ENCODE assay signal across 11 cellular contexts in genomic region chrX:154039577-154039976, GRCh38. TPM values are rescaled to one million over a fixed set of nuclear protein-coding genes. Genes with fewer than 3 reads are reported as not detected.
DNase-seq lines count a peak whose midpoint lies in the region; ATAC-seq and TF ChIP-seq lines count a peak whose summit lies in the region.
"Had no signal": no experiment of that assay in that cellular context is flagged by ENCODE, and none has a peak within 500 bp of the region (broad histone marks: within the 10 kb centered on the region; RNA-seq: fewer than 3 reads in every experiment).

No MANE protein-coding gene starts in this region.

- no peaks in the 10 kb centered on the region for H3K9me3 Mint-ChIP-seq in activated naive CD4-positive, alpha-beta T cell treated with anti-CD3 and anti-CD28 coated beads, Interleukin-2, amount 10 ng/mL, durations not matched to agents 7 days and 5 days
- no peaks in the 10 kb centered on the region for H3K9me3 Mint-ChIP-seq in activated naive CD4-positive, alpha-beta T cell treated with anti-CD3 and anti-CD28 coated beads, Interleukin-2, amount 50 U/mL, for 72 hours
- no peaks in the 10 kb centered on the region for H3K9me3 Mint-ChIP-seq in activated naive CD8-positive, alpha-beta T cell treated with anti-CD3 and anti-CD28 coated beads for 36 hours
- no peaks in the 10 kb centered on the region for H3K9me3 Mint-ChIP-seq in natural killer cell

- ATAC-seq in activated naive CD4-positive, alpha-beta T cell treated with anti-CD3 and anti-CD28 coated beads, Interleukin-2, amount 50 U/mL, for 72 hours = no peak
- no peak for ATAC-seq in natural killer cell
- ATAC-seq in GM18870 (IDR thresholded peaks at IDR 0.05; ENCODE audit: unreplicated experiment) = no peak

- no peak overlapping the region for H3K4me3 Mint-ChIP-seq in activated naive CD4-positive, alpha-beta T cell treated with anti-CD3 and anti-CD28 coated beads, Interleukin-2, amount 10 ng/mL, durations not matched to agents 7 days and 5 days
- H3K4me3 Mint-ChIP-seq in activated naive CD8-positive, alpha-beta T cell treated with anti-CD3 and anti-CD28 coated beads for 36 hours = no peak overlapping the region
- H3K4me3 Mint-ChIP-seq in natural killer cell = no peak overlapping the region

- in situ Hi-C loops in transverse colon (cut with MboI; ENCODE audit: low pct_ligation_motif_present in 1 of 4, low pct_unique_long_range_greater_than_20kb in 1 of 4, low sequenced_read_pairs in 3 of 4) = no loop called here

- CTCF ChIA-PET in activated naive CD4-positive, alpha-beta T cell treated with anti-CD3 and anti-CD28 coated beads, Interleukin-2, amount 10 ng/mL, durations not matched to agents 7 days and 5 days (lab: Charles Lee) = interaction anchor here (0.6 to 1.4 kb wide), 2 partner anchors 13 to 115 kb away, joined by 3 to 4 read pairs; no protein-coding TSS in a partner anchor

- no peak overlapping the region for H3K4me3 ChIP-seq in transverse colon

- H3K36me3 Mint-ChIP-seq in activated naive CD4-positive, alpha-beta T cell treated with anti-CD3 and anti-CD28 coated beads, Interleukin-2, amount 10 ng/mL, durations not matched to agents 7 days and 5 days = peaks cover 28% of the 10 kb centered on the region
- H3K36me3 Mint-ChIP-seq in activated naive CD4-positive, alpha-beta T cell treated with anti-CD3 and anti-CD28 coated beads, Interleukin-2, amount 50 U/mL, for 72 hours = no peaks in the 10 kb centered on the region
- H3K36me3 Mint-ChIP-seq in activated naive CD8-positive, alpha-beta T cell treated with anti-CD3 and anti-CD28 coated beads for 36 hours = peaks cover 12% of the 10 kb centered on the region
- no peaks in the 10 kb centered on the region for H3K36me3 Mint-ChIP-seq in natural killer cell

- peaks cover 25% of the 10 kb centered on the region for H3K4me1 Mint-ChIP-seq in activated naive CD4-positive, alpha-beta T cell treated with anti-CD3 and anti-CD28 coated beads, Interleukin-2, amount 10 ng/mL, durations not matched to agents 7 days and 5 days
- peaks cover 34% of the 10 kb centered on the region for H3K4me1 Mint-ChIP-seq in activated naive CD8-positive, alpha-beta T cell treated with anti-CD3 and anti-CD28 coated beads for 36 hours
- peaks cover 21 to 23% of the 10 kb centered on the region in 2 donors for H3K4me1 Mint-ChIP-seq in natural killer cell

- peaks cover 0 to 24% (median 7%) of the 10 kb centered on the region in 4 donors for H3K4me1 ChIP-seq in transverse colon

- H3K27me3 ChIP-seq in transverse colon = no peaks in the 10 kb centered on the region

- H3K27me3 Mint-ChIP-seq in activated naive CD4-positive, alpha-beta T cell treated with anti-CD3 and anti-CD28 coated beads, Interleukin-2, amount 10 ng/mL, durations not matched to agents 7 days and 5 days = no peaks in the 10 kb centered on the region
- no peaks in the 10 kb centered on the region for H3K27me3 Mint-ChIP-seq in activated naive CD8-positive, alpha-beta T cell treated with anti-CD3 and anti-CD28 coated beads for 36 hours
- peaks cover 0 to 7% of the 10 kb centered on the region in 2 donors for H3K27me3 Mint-ChIP-seq in natural killer cell (ENCODE audit: low read depth in 2 of 2)

- H3K27ac Mint-ChIP-seq in activated naive CD4-positive, alpha-beta T cell treated with anti-CD3 and anti-CD28 coated beads, Interleukin-2, amount 10 ng/mL, durations not matched to agents 7 days and 5 days = peak overlapping the region; percentile 58
- H3K27ac Mint-ChIP-seq in activated naive CD4-positive, alpha-beta T cell treated with anti-CD3 and anti-CD28 coated beads, Interleukin-2, amount 50 U/mL, for 72 hours = peak overlapping the region in 1 of 2 donors; percentile 79
- H3K27ac Mint-ChIP-seq in activated naive CD8-positive, alpha-beta T cell treated with anti-CD3 and anti-CD28 coated beads for 36 hours = peak overlapping the region; percentile 80
- H3K27ac Mint-ChIP-seq in natural killer cell = peak overlapping the region; percentile 50 to 79

- no peak for DNase-seq in activated naive CD4-positive, alpha-beta T cell treated with anti-CD3 and anti-CD28 coated beads, Interleukin-2, amount 10 ng/mL, durations not matched to agents 7 days and 5 days
- DNase-seq in activated naive CD4-positive, alpha-beta T cell treated with anti-CD3 and anti-CD28 coated beads, Interleukin-2, amount 50 U/mL, for 72 hours (ENCODE audit: low spot score in 2 of 2) = no peak
- no peak for DNase-seq in activated naive CD8-positive, alpha-beta T cell treated with anti-CD3 and anti-CD28 coated beads for 36 hours
- no peak for DNase-seq in natural killer cell
- no peak for DNase-seq in transverse colon
- no peak for DNase-seq in GM20000 (ENCODE audit: low spot score)
- DNase-seq in T-helper 9 cell = no peak
- DNase-seq: mesendoderm, NCI-H2081, NCI-H524 treated with DMSO at 0.1 percent for 48 hours had no signal

- intact Hi-C loops in natural killer cell (cut with micrococcal nuclease) = no loop called here
- intact Hi-C loops in transverse colon (cut with DNase I; ENCODE audit: low total_unique reads) = no loop called here

- H3K9me3 ChIP-seq in transverse colon = no peaks in the 10 kb centered on the region

- peak overlapping the region; percentile 46 to 59 (median 51) for H3K27ac ChIP-seq in transverse colon

- no peaks in the 10 kb centered on the region for H3K36me3 ChIP-seq in transverse colon

- TF ChIP-seq CTCF in natural killer cell (IDR thresholded peaks at IDR 0.05) = no peak
- TF ChIP-seq CTCF in transverse colon (IDR thresholded peaks at IDR 0.05) = no peak
- no peak for TF ChIP-seq CTCF in GM20000 (IDR thresholded peaks at IDR 0.05; ENCODE audit: extremely low read depth, missing control alignments)

- 88% methylated on average over 11 of the region's 11 CpGs; no CpG with 5 or more reads in 1 of the 2 donors for WGBS in transverse colon (ENCODE audit: low coverage in 1 of 2), 2 donors

- no peak for TF ChIP-seq EP300 in transverse colon (IDR thresholded peaks at IDR 0.05; ENCODE audit: low read depth)

- TF ChIP-seq POLR2A in transverse colon (IDR thresholded peaks at IDR 0.05) = no peak

RNA-seq across cellular contexts. Expression of gene IRAK1, which starts 19.9 kb away (rescaled TPM):
- 100 to 1,000 TPM; 104 to 123 TPM for total RNA-seq in activated naive CD4-positive, alpha-beta T cell treated with anti-CD3 and anti-CD28 coated beads, Interleukin-2, amount 50 U/mL, for 72 hours
- 100 to 1,000 TPM; 155 to 159 TPM for total RNA-seq in activated naive CD8-positive, alpha-beta T cell treated with anti-CD3 and anti-CD28 coated beads for 36 hours
- total RNA-seq in natural killer cell (100 to 1,000 TPM in 2 of 3 donors, 10 to 100 TPM in 1; 87.5 to 114 (median 107) TPM), transverse colon (100 to 1,000 TPM in 2 of 4 donors, 10 to 100 TPM in 2; 64.1 to 155 (median 107) TPM)

RNA-seq across cellular contexts. Expression of gene MECP2, which starts 57.9 kb away (rescaled TPM):
- 10 to 100 TPM; 61.0 to 84.9 TPM for total RNA-seq in activated naive CD4-positive, alpha-beta T cell treated with anti-CD3 and anti-CD28 coated beads, Interleukin-2, amount 50 U/mL, for 72 hours
- 10 to 100 TPM; 50.9 to 53.1 TPM for total RNA-seq in activated naive CD8-positive, alpha-beta T cell treated with anti-CD3 and anti-CD28 coated beads for 36 hours
- total RNA-seq in natural killer cell (100 to 1,000 TPM; 177 to 198 (median 182) TPM), transverse colon (10 to 100 TPM; 22.1 to 53.1 (median 37.8) TPM)
